Comparison of ENCODE assay signal across 1 cellular context in the genomic region with DNA sequence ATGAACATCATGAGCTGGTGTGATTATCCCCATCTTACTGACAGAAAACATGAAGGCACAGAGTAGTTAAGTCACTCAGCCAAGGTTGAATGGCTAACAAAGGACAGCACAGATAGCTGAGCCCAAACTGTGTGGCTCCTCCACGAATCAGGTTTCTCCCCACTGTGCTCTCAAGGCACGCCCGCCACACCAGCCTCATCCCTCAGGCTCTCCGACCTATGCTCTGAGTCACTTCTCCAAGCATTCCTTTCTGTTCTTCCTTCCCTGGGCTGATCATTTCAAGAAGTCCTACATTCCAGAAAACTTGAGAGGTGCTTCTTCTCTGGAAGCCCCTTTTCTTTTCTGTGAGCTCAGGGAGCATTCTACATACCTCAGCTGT.
TF ChIP-seq lines count a peak whose summit lies in the region.

No MANE protein-coding gene starts in this region.

TF ChIP-seq in SK-N-SH, 30 proteins besides CTCF, POLR2A, EP300 and RAD21 (continued from another document):
- TF ChIP-seq SIN3A (IDR thresholded peaks at IDR 0.05; ENCODE audit: borderline replicate concordance, low read depth, low read length): no peak
